8 cellular contexts compared by ENCODE assay signal in the genomic region with DNA sequence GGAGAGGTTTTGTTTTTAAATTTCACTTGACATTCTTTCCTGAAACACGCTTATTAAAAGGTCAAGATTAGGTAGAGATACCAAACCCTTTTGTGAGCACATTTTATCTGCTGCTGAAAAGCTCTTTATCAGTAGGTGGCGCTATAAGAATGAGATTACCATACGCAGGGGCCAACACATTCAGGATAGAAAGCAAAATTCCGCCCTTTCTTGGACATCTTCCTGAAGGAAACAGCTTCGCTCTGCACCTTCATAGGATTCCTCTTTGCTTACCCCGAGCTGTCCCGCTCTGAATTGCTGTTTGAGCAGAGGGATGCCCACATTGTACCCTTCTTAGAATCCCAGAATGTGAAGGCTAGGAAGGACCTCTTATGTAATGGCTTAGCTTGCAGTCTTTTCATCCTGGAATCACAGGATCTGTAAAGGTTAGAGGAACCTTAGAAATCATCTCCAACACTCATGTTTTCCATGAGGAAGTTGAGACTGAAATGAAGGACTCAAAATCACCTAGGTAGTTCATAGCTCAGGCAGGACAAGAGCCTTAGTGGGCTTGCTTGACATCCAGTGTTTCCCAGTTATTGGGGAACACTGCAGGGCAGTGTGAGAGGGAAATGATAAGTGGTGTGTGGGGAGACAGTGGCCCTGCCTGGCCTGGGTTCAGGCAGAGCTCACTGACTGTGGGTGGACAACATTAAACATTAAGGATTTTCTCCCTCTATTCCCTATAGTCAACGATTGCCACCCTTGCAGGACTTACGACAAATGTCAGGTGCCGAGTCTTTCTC. TPM values are rescaled to one million over a fixed set of nuclear protein-coding genes. Genes with fewer than 3 reads are reported as not detected.
A peak's percentile ranks its signal among the peaks of the same experiment; 100 is the strongest.
DNase-seq lines count a peak whose midpoint lies in the region; ATAC-seq and TF ChIP-seq lines count a peak whose summit lies in the region.

No MANE protein-coding gene starts in this region.

- peaks cover 2 to 7% of the 10 kb centered on the region in 2 donors for H3K27me3 Mint-ChIP-seq in natural killer cell (ENCODE audit: low read depth in 2 of 2)
- H3K27me3 Mint-ChIP-seq in natural killer cell treated with Interleukin-12 subunit alpha and Interleukin-12 subunit beta and Interleukin-15 and Interleukin-18, amount 100 ng/mL, for 72 hours: peaks cover 0 to 2% of the 10 kb centered on the region in 2 donors

- H3K4me1 Mint-ChIP-seq in natural killer cell: peaks cover 4 to 7% of the 10 kb centered on the region in 2 donors
- H3K4me1 Mint-ChIP-seq in natural killer cell treated with Interleukin-12 subunit alpha and Interleukin-12 subunit beta and Interleukin-15 and Interleukin-18, amount 100 ng/mL, for 72 hours (ENCODE audit: low read depth in 2 of 2): peaks cover 0 to 7% of the 10 kb centered on the region in 2 donors

- DNase-seq in natural killer cell (no peak), NCI-H1092 treated with DMSO at 0.1 percent for 48 hours (lab: John Stamatoyannopoulos, UW) (peak; percentile 87), SJCRH30 (peak; percentile 17 to 74), lung (ENCODE audit: low spot score) (no peak)
- no peak for DNase-seq in natural killer cell treated with Interleukin-12 subunit alpha and Interleukin-12 subunit beta and Interleukin-15 and Interleukin-18, amount 100 ng/mL, for 72 hours (ENCODE audit: low spot score)

- H3K27ac ChIP-seq in SJCRH30 (no peak overlapping the region), lung (ENCODE audit: low read depth in 1 of 2, low read length in 1 of 2) (no peak overlapping the region)

- H3K9ac ChIP-seq in endocrine pancreas (ENCODE audit: control insufficient read depth, insufficient read depth, low read length): peak overlapping the region; percentile 34

- H3K9me3 ChIP-seq in SJCRH30 (replicated peaks) (no peaks in the 10 kb centered on the region), endocrine pancreas (ENCODE audit: control insufficient read depth, low read length) (no peaks in the 10 kb centered on the region), lung (ENCODE audit: control insufficient read depth in 2 of 2, insufficient read depth in 1 of 2, low read length in 1 of 2) (no peaks in the 10 kb centered on the region)

- peak in 2 of 3 donors; percentile 46 to 64 for ATAC-seq in natural killer cell
- ATAC-seq in natural killer cell treated with Interleukin-12 subunit alpha and Interleukin-12 subunit beta and Interleukin-15 and Interleukin-18, amount 100 ng/mL, for 72 hours: no peak
- ATAC-seq in lung (ENCODE audit: insufficient read depth, low FRiP score): peak; percentile 53
- no peak for ATAC-seq in GM21381 (IDR thresholded peaks at IDR 0.05; ENCODE audit: unreplicated experiment)
- no peak for ATAC-seq in HG03439 (IDR thresholded peaks at IDR 0.05; ENCODE audit: unreplicated experiment)

- H3K4me3 Mint-ChIP-seq in natural killer cell: no peak overlapping the region
- H3K4me3 Mint-ChIP-seq in natural killer cell treated with Interleukin-12 subunit alpha and Interleukin-12 subunit beta and Interleukin-15 and Interleukin-18, amount 100 ng/mL, for 72 hours: no peak overlapping the region

- H3K4me3 ChIP-seq in SJCRH30 (no peak overlapping the region), endocrine pancreas (ENCODE audit: control insufficient read depth, insufficient read depth, low read length) (no peak overlapping the region), lung (no peak overlapping the region)

- H3K9me3 Mint-ChIP-seq in natural killer cell: no peaks in the 10 kb centered on the region
- no peaks in the 10 kb centered on the region for H3K9me3 Mint-ChIP-seq in natural killer cell treated with Interleukin-12 subunit alpha and Interleukin-12 subunit beta and Interleukin-15 and Interleukin-18, amount 100 ng/mL, for 72 hours

- H3K36me3 ChIP-seq in SJCRH30 (no peaks in the 10 kb centered on the region), endocrine pancreas (ENCODE audit: control insufficient read depth, insufficient read depth, low read length) (no peaks in the 10 kb centered on the region), lung (ENCODE audit: control insufficient read depth in 2 of 2, insufficient read depth in 2 of 2, low read length in 2 of 2) (no peaks in the 10 kb centered on the region)

- H3K27me3 ChIP-seq in SJCRH30: no peaks in the 10 kb centered on the region
- no peaks in the 10 kb centered on the region for H3K27me3 ChIP-seq in endocrine pancreas (ENCODE audit: control insufficient read depth, insufficient read depth, low read length)
- no peaks in the 10 kb centered on the region for H3K27me3 ChIP-seq in lung (ENCODE audit: control insufficient read depth, insufficient read depth)

- peak; percentile 86 for TF ChIP-seq CTCF in natural killer cell (IDR thresholded peaks at IDR 0.05)
- peak; percentile 75 for TF ChIP-seq CTCF in lung (IDR thresholded peaks at IDR 0.05; ENCODE audit: control extremely low read depth, extremely low read depth)

- H3K4me1 ChIP-seq in SJCRH30 (no peaks in the 10 kb centered on the region), endocrine pancreas (ENCODE audit: control insufficient read depth, insufficient read depth, low read length) (peaks cover 8% of the 10 kb centered on the region), lung (ENCODE audit: control insufficient read depth in 2 of 2, insufficient read depth in 2 of 2, low read length in 2 of 2) (no peaks in the 10 kb centered on the region)

- intact Hi-C loops in natural killer cell (cut with micrococcal nuclease): loop anchor here (1.0 kb wide), 2 partner anchors 270 to 475 kb away; no protein-coding TSS in a partner anchor

- H3K27ac Mint-ChIP-seq in natural killer cell: peak overlapping the region in 1 of 2 donors; percentile 11
- no peak overlapping the region for H3K27ac Mint-ChIP-seq in natural killer cell treated with Interleukin-12 subunit alpha and Interleukin-12 subunit beta and Interleukin-15 and Interleukin-18, amount 100 ng/mL, for 72 hours

- WGBS in lung, 2 donors: 32 to 34% methylated on average over 10 of the region's 10 CpGs

- no peaks in the 10 kb centered on the region for H3K36me3 Mint-ChIP-seq in natural killer cell
- no peaks in the 10 kb centered on the region for H3K36me3 Mint-ChIP-seq in natural killer cell treated with Interleukin-12 subunit alpha and Interleukin-12 subunit beta and Interleukin-15 and Interleukin-18, amount 100 ng/mL, for 72 hours

RNA-seq across cellular contexts. Expression of a gene that starts 38.7 kb away (rescaled TPM):
- total RNA-seq in natural killer cell (100 to 1,000 TPM in 2 of 3 donors, 10 to 100 TPM in 1; 71.1 to 124 (median 115) TPM), lung (10 to 100 TPM; 22.2 to 37.2 TPM)
- total RNA-seq in natural killer cell treated with Interleukin-12 subunit alpha and Interleukin-12 subunit beta and Interleukin-15 and Interleukin-18, amount 100 ng/mL, for 72 hours: 10 to 100 TPM; 11.7 to 22.5 TPM
- total RNA-seq in SJCRH30 (2014; rRNA removed; shearing (Covaris generic)): 30.7 and 38.0 TPM in 2 replicates
- 10 to 100 TPM in 1 of 2 donors, 1 to 10 TPM in 1; 5.6 to 13.7 TPM for polyA plus RNA-seq in lung

Comparison
In these comparisons a context has a peak if more than half of its experiments do, and no peak if none do; other contexts are left out.
1. ATAC-seq: peak in natural killer cell (2 of 3) and lung (single experiment); none in natural killer cell treated with Interleukin-12 subunit alpha and Interleukin-12 subunit beta and Interleukin-15 and Interleukin-18, amount 100 ng/mL, for 72 hours (0 of 2), GM21381 (single experiment) and HG03439 (single experiment).
2. DNase-seq: peak in NCI-H1092 treated with DMSO at 0.1 percent for 48 hours (single experiment) and SJCRH30 (2 of 2); none in natural killer cell (single experiment), natural killer cell treated with Interleukin-12 subunit alpha and Interleukin-12 subunit beta and Interleukin-15 and Interleukin-18, amount 100 ng/mL, for 72 hours (single experiment) and lung (single experiment).